ENCODE assay signal across 19 cellular contexts in the genomic region with DNA sequence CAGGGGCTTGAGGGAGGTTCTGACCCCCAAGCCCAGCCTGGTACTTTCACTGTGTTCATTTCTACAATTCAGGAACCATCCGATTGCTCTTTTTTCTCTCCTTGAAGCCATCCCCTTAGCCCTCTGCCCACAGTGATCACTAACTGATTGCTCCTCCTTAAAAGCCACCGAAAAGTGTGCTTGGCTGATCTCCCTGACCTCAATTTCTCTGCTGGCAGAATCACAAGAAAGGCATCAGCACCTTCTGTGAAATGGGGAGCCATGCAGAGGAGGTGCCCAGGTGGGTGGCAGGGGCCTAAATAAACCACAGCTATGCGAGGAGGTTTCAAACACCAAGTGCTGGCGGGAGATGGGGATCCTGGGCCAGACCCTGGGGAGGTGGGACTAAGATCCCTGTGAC. TPM values are rescaled to one million over a fixed set of nuclear protein-coding genes. Genes with fewer than 3 reads are reported as not detected.
"Had no signal": no experiment of that assay in that cellular context is flagged by ENCODE, and none has a peak within 500 bp of the region (broad histone marks: within the 10 kb centered on the region; RNA-seq: fewer than 3 reads in every experiment).

No MANE protein-coding gene starts in this region.

- H3K36me3 Mint-ChIP-seq: natural killer cell had no signal

- H3K4me3 Mint-ChIP-seq: endodermal cell, natural killer cell had no signal

- H3K9me3 Mint-ChIP-seq: endodermal cell, natural killer cell had no signal

- H3K4me1 Mint-ChIP-seq: natural killer cell had no signal

- H3K4me3 ChIP-seq: colonic mucosa, heart left ventricle, psoas muscle, skin epidermis, transverse colon had no signal

- H3K9me3 ChIP-seq: colonic mucosa, heart left ventricle, neutrophil, psoas muscle, transverse colon had no signal

- DNase-seq: colonic mucosa; dermis blood vessel endothelial cell; effector CD4-positive, alpha-beta T cell; endodermal cell; erythroblast; foreskin melanocyte; heart left ventricle; hypothalamus; mammary epithelial cell; natural killer cell; psoas muscle; stimulated activated CD4-positive, alpha-beta T cell treated with anti-CD3 and anti-CD28 coated beads, Interleukin-2, amount 100 ng/mL, for 24 hours; stimulated activated naive CD8-positive, alpha-beta T cell treated with anti-CD3 and anti-CD28 coated beads, Interleukin-15, Interleukin-2, amounts not matched to agents 100 U/mL and 50 U/mL, for 24 hours; transverse colon had no signal

- H3K36me3 ChIP-seq: colonic mucosa, heart left ventricle, neutrophil, transverse colon had no signal

- ATAC-seq: left lobe of liver; natural killer cell; psoas muscle; sciatic nerve; stimulated activated naive CD8-positive, alpha-beta T cell treated with anti-CD3 and anti-CD28 coated beads, Interleukin-15, Interleukin-2, amounts not matched to agents 100 U/mL and 50 U/mL, for 24 hours had no signal

- H3K4me1 ChIP-seq: colonic mucosa, heart left ventricle, psoas muscle, transverse colon had no signal

- H3K27ac Mint-ChIP-seq: endodermal cell, natural killer cell had no signal

- H3K27me3 ChIP-seq: colonic mucosa, heart left ventricle, neutrophil, transverse colon had no signal

- H3K27ac ChIP-seq: colonic mucosa, heart left ventricle, neutrophil, psoas muscle, skin epidermis, transverse colon had no signal

RNA-seq across cellular contexts. Expression of a gene that starts 56.2 kb away (rescaled TPM):
- total RNA-seq: endothelial cell of umbilical vein had no signal
